26 cellular contexts compared by ENCODE assay signal in genomic region chr10:118412918-118413317, GRCh38.
"Had no signal": no experiment of that assay in that cellular context is flagged by ENCODE, and none has a peak within 500 bp of the region (broad histone marks: within the 10 kb centered on the region; RNA-seq: fewer than 3 reads in every experiment).

No MANE protein-coding gene starts in this region.

- H3K27ac ChIP-seq: colonic mucosa, esophagus muscularis mucosa, foreskin keratinocyte, gastroesophageal sphincter, heart left ventricle, hepatocyte, lower lobe of right lung, ovary, psoas muscle, stomach, thyroid gland, vagina had no signal

- H3K4me3 Mint-ChIP-seq: dendritic cell treated with granulocyte-macrophage colony-stimulating factor and Interleukin-4, amounts not matched to agents 40 ng/mL and 50 ng/mL, for 4 days; endodermal cell; naive thymus-derived CD8-positive, alpha-beta T cell; nephron progenitor cell; stimulated activated effector memory CD8-positive, alpha-beta T cell treated with anti-CD3 and anti-CD28 coated beads, Interleukin-12 subunit alpha, Interleukin-12 subunit beta, amount 100 ng/mL, for 72 hours had no signal

- H3K27ac Mint-ChIP-seq: dendritic cell treated with granulocyte-macrophage colony-stimulating factor and Interleukin-4, amounts not matched to agents 40 ng/mL and 50 ng/mL, for 4 days; endodermal cell; naive thymus-derived CD8-positive, alpha-beta T cell; nephron progenitor cell; stimulated activated effector memory CD8-positive, alpha-beta T cell treated with anti-CD3 and anti-CD28 coated beads, Interleukin-12 subunit alpha, Interleukin-12 subunit beta, amount 100 ng/mL, for 72 hours had no signal

- H3K9me3 Mint-ChIP-seq: dendritic cell treated with granulocyte-macrophage colony-stimulating factor and Interleukin-4, amounts not matched to agents 40 ng/mL and 50 ng/mL, for 4 days; endodermal cell; naive thymus-derived CD8-positive, alpha-beta T cell; nephron progenitor cell; stimulated activated effector memory CD8-positive, alpha-beta T cell treated with anti-CD3 and anti-CD28 coated beads, Interleukin-12 subunit alpha, Interleukin-12 subunit beta, amount 100 ng/mL, for 72 hours had no signal

- ATAC-seq: foreskin keratinocyte; gastroesophageal sphincter; lower lobe of right lung; naive thymus-derived CD8-positive, alpha-beta T cell; psoas muscle; sciatic nerve; stimulated activated effector memory CD8-positive, alpha-beta T cell treated with anti-CD3 and anti-CD28 coated beads, Interleukin-12 subunit alpha, Interleukin-12 subunit beta, amount 100 ng/mL, for 72 hours had no signal

- H3K36me3 Mint-ChIP-seq: naive thymus-derived CD8-positive, alpha-beta T cell; stimulated activated effector memory CD8-positive, alpha-beta T cell treated with anti-CD3 and anti-CD28 coated beads, Interleukin-12 subunit alpha, Interleukin-12 subunit beta, amount 100 ng/mL, for 72 hours had no signal

- DNase-seq: colonic mucosa; effector CD8-positive, alpha-beta T cell; endodermal cell; foreskin keratinocyte; heart left ventricle; lower lobe of right lung; naive thymus-derived CD8-positive, alpha-beta T cell; nephron progenitor cell; nucleus accumbens; ovary; posterior cingulate gyrus; psoas muscle; stimulated activated CD4-positive, alpha-beta T cell treated with anti-CD3 and anti-CD28 coated beads, Interleukin-2, amount 100 ng/mL, for 24 hours; stimulated activated CD4-positive, alpha-beta T cell treated with anti-CD3 and anti-CD28 coated beads, Interleukin-4, amount 100 ng/mL, for 24 hours; stimulated activated naive CD4-positive, alpha-beta T cell treated with Interleukin-2 at 50 U/mL for 16 hours; stomach; thyroid gland; trophoblast cell had no signal

- H3K4me3 ChIP-seq: colonic mucosa, esophagus muscularis mucosa, gastroesophageal sphincter, heart left ventricle, hepatocyte, lower lobe of right lung, ovary, psoas muscle, smooth muscle cell, stomach, thyroid gland, vagina had no signal

- H3K4me1 Mint-ChIP-seq: naive thymus-derived CD8-positive, alpha-beta T cell; nephron progenitor cell; stimulated activated effector memory CD8-positive, alpha-beta T cell treated with anti-CD3 and anti-CD28 coated beads, Interleukin-12 subunit alpha, Interleukin-12 subunit beta, amount 100 ng/mL, for 72 hours had no signal

- H3K9me3 ChIP-seq: colonic mucosa, esophagus muscularis mucosa, gastroesophageal sphincter, heart left ventricle, lower lobe of right lung, ovary, psoas muscle, stomach, thyroid gland, vagina had no signal

- H3K27me3 ChIP-seq: colonic mucosa, ovary, thyroid gland, vagina had no signal

- H3K4me1 ChIP-seq: colonic mucosa, esophagus muscularis mucosa, foreskin keratinocyte, gastroesophageal sphincter, heart left ventricle, lower lobe of right lung, psoas muscle, stomach, thyroid gland, vagina had no signal
